In the genomic region with DNA sequence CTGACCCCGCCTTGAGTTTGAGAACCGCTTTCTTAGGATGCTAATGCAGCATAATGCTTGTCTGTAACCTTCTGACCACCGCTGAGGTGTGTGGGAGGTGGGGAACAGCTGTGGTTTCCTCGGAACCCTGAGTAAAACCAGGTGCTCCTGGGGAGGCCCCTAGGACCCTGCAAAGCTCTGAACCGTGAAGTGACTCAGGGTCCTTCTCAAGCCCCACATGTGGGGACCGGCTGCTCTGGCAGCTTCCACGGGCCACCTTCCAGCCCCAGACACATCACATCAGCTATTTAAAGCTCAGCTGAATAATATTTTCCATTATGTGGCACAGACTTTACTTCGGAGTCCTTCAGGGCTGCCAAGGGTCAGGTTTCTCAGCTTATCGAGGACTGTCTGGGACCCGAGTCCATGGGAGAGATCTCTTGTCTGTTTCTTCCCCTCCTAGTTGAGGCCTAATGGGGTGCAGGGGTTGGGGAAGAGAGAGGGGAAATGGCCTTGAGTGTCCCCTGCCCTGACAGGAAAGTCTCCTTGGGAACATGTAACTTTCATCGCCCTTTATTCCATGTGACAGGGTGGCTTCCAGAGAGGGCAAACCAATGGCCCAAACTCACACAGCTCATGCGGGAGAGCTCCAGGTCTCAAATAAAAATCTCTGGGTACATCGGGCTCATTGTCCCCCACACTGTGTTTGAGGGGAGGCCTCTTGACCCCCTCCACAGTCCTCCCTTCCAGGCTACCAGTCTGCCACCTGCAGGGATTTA, we compare ENCODE assay signal across 12 cellular contexts.
DNase-seq lines count a peak whose midpoint lies in the region; ATAC-seq and TF ChIP-seq lines count a peak whose summit lies in the region.
"Had no signal": no experiment of that assay in that cellular context is flagged by ENCODE, and none has a peak within 500 bp of the region (broad histone marks: within the 10 kb centered on the region; RNA-seq: fewer than 3 reads in every experiment).

No MANE protein-coding gene starts in this region.

- H3K4me3 ChIP-seq in lung = no peak overlapping the region

- no peak for TF ChIP-seq CTCF in lung (IDR thresholded peaks at IDR 0.05; ENCODE audit: control extremely low read depth, extremely low read depth)

- H3K36me3 ChIP-seq in lung (ENCODE audit: control insufficient read depth in 2 of 2, insufficient read depth in 2 of 2, low read length in 2 of 2) = no peaks in the 10 kb centered on the region

- H3K9me3 ChIP-seq in lung (ENCODE audit: control insufficient read depth in 2 of 2, insufficient read depth in 1 of 2, low read length in 1 of 2) = peaks cover 0 to 4% of the 10 kb centered on the region in 2 donors

- peaks cover 0 to 3% of the 10 kb centered on the region in 2 donors for H3K4me1 ChIP-seq in lung (ENCODE audit: control insufficient read depth in 2 of 2, insufficient read depth in 2 of 2, low read length in 2 of 2)

- DNase-seq in lung (ENCODE audit: low spot score) = peak; percentile 17
- no peak for DNase-seq in GM03348 (ENCODE audit: low spot score)
- no peak for DNase-seq in activated T-cell treated with anti-CD3 and anti-CD28 coated beads, Interleukin-2, amount 50 U/mL, for 48 hours
- DNase-seq in stimulated activated CD4-positive, alpha-beta T cell treated with anti-CD3 and anti-CD28 coated beads, Interleukin-15, amount 100 ng/mL, for 24 hours = no peak
- no peak for DNase-seq in T-helper 2 cell
- DNase-seq: HFFc6; NCI-H1417 treated with DMSO at 0.1 percent for 48 hours; SHP77; stimulated activated CD4-positive, alpha-beta T cell treated with anti-CD3 and anti-CD28 coated beads, Interleukin-12 subunit alpha, Interleukin-12 subunit beta, amount 100 ng/mL, for 4 hours had no signal

- peak overlapping the region in 1 of 2 donors; percentile 75 for H3K27ac ChIP-seq in lung (ENCODE audit: low read depth in 1 of 2, low read length in 1 of 2)

- no peaks in the 10 kb centered on the region for H3K27me3 ChIP-seq in lung (ENCODE audit: control insufficient read depth, insufficient read depth)

- WGBS in lung, 2 donors = 71 to 85% methylated on average over 13 of the region's 13 CpGs

- peak; percentile 74 for ATAC-seq in GM18499 (IDR thresholded peaks at IDR 0.05; ENCODE audit: insufficient read depth, unreplicated experiment)
- peak; percentile 84 for ATAC-seq in GM21360 (IDR thresholded peaks at IDR 0.05; ENCODE audit: unreplicated experiment)
- ATAC-seq in HG03159 (IDR thresholded peaks at IDR 0.05; ENCODE audit: unreplicated experiment) = peak; percentile 65
- ATAC-seq in lung (ENCODE audit: insufficient read depth, low FRiP score) = no peak
